ENCODE assay signal across 9 cellular contexts in genomic region chr20:36573798-36574277, GRCh38. TPM values are rescaled to one million over a fixed set of nuclear protein-coding genes. Genes with fewer than 3 reads are reported as not detected.
A peak's percentile ranks its signal among the peaks of the same experiment; 100 is the strongest.
DNase-seq lines count a peak whose midpoint lies in the region; ATAC-seq, FAIRE-seq and TF ChIP-seq lines count a peak whose summit lies in the region.
"Had no signal": no experiment of that assay in that cellular context is flagged by ENCODE, and none has a peak within 500 bp of the region (broad histone marks: within the 10 kb centered on the region; RNA-seq: fewer than 3 reads in every experiment).

No MANE protein-coding gene starts in this region.

- H3K27me3 ChIP-seq in PC-3 (ENCODE audit: low read length) (no peaks in the 10 kb centered on the region), GM12878 (replicated peaks in 1 of 2; ENCODE audit: control insufficient read depth in 2 of 2, insufficient read depth in 2 of 2, low read length in 1 of 2) (no peaks in the 10 kb centered on the region), smooth muscle cell (ENCODE audit: low read depth) (no peaks in the 10 kb centered on the region)

- RAD21 ChIA-PET in GM12878 (lab: Charles Lee; ENCODE audit: unreplicated experiment), result interaction anchor here (0.6 to 9.0 kb wide), 12 partner anchors 11 to 262 kb away, joined by 3 to 93 read pairs (median 5); partner anchors contain the start of genes DSN1, NDRG3 and RAB5IF

- SMC1A ChIA-PET in GM12878 (lab: Charles Lee; ENCODE audit: uncharacterized antibody, unreplicated experiment), result interaction anchor here (1.1 to 8.2 kb wide), 4 partner anchors 11 to 30 kb away, joined by 3 to 98 read pairs (median 43); partner anchors contain the start of gene RAB5IF

- H3K4me1 ChIP-seq in PC-3 (ENCODE audit: insufficient read depth, low read length), result peaks cover 17% of the 10 kb centered on the region
- peaks cover 5% of the 10 kb centered on the region for H3K4me1 ChIP-seq in GM12878 (ENCODE audit: control insufficient read depth, insufficient read depth, low read length)
- H3K4me1 ChIP-seq in smooth muscle cell (ENCODE audit: low read depth), result peaks cover 27% of the 10 kb centered on the region

- in situ Hi-C loops in GM12878 (cut with MboI), result no loop called here

- peaks cover 14 to 22% of the 10 kb centered on the region in 2 donors for H3K36me3 Mint-ChIP-seq in activated naive CD4-positive, alpha-beta T cell treated with anti-CD3 and anti-CD28 coated beads, Interleukin-2, amount 50 U/mL, for 72 hours

- FAIRE-seq in GM12878 (lab: Jason Lieb, UNC), result no peak
- FAIRE-seq: islet of Langerhans had no signal

- H3K9me3 ChIP-seq in PC-3 (ENCODE audit: low read length), result no peaks in the 10 kb centered on the region
- H3K9me3 ChIP-seq in GM12878 (replicated peaks; ENCODE audit: control insufficient read depth, insufficient read depth, low read length), result no peaks in the 10 kb centered on the region
- H3K9me3 ChIP-seq in iPS-18c (ENCODE audit: control insufficient read depth, insufficient read depth, low read length), result no peaks in the 10 kb centered on the region
- no peaks in the 10 kb centered on the region for H3K9me3 ChIP-seq in smooth muscle cell (replicated peaks; ENCODE audit: low read depth)

- no peaks in the 10 kb centered on the region for H3K9me2 ChIP-seq in PC-3 (replicated peaks; ENCODE audit: low read length)

- DNase-seq in activated naive CD4-positive, alpha-beta T cell treated with Interleukin-2 at 50 U/mL for 16 hours, result peak; percentile 41
- DNase-seq in activated naive CD4-positive, alpha-beta T cell treated with anti-CD3 and anti-CD28 coated beads, Interleukin-2, amount 50 U/mL, for 72 hours (ENCODE audit: low spot score in 2 of 2), result no peak
- DNase-seq in PC-3, result no peak
- no peak for DNase-seq in GM12878 (ENCODE audit: low read depth, low spot score)
- DNase-seq in smooth muscle cell (lab: John Stamatoyannopoulos, UW; ENCODE audit: unreplicated experiment), result peak; percentile 48
- no peak for DNase-seq in NCI-H2171 treated with DMSO at 0.1 percent for 48 hours (lab: John Stamatoyannopoulos, UW)
- no peak for DNase-seq in GF-D8 (lab: John Stamatoyannopoulos, UW)

- no peak for TF ChIP-seq RAD21 in GM12878 (IDR thresholded peaks at IDR 0.05; ENCODE audit: insufficient read depth, low read depth, low read length)

- H3K27ac ChIP-seq in PC-3 (ENCODE audit: low read length) (no peak overlapping the region; the same call in 1 of the 2 replicates), GM12878 (ENCODE audit: control insufficient read depth, insufficient read depth) (peak overlapping the region; percentile 96), smooth muscle cell (ENCODE audit: low read depth) (peak overlapping the region; percentile 92)

- POLR2A ChIA-PET in PC-3 (lab: Charles Lee; ENCODE audit: unreplicated experiment) (no interaction called here), GM12878 (lab: Charles Lee) (interaction anchor here (0.6 to 10.1 kb wide), 12 partner anchors 11 to 294 kb away, joined by 3 to 87 read pairs (median 7); partner anchors contain the start of gene RAB5IF)

- peak overlapping the region; percentile 84 for H3K9ac ChIP-seq in PC-3 (ENCODE audit: low read length)
- peak overlapping the region; percentile 97 for H3K9ac ChIP-seq in GM12878 (ENCODE audit: control insufficient read depth, insufficient read depth, low read length)
- peak overlapping the region; percentile 96 for H3K9ac ChIP-seq in smooth muscle cell (ENCODE audit: low read depth)

- BruUV-seq in PC-3 (replicated peaks; lab: Mats Ljungman, UMichigan) (no TSS peak), GM12878 (replicated peaks; lab: Mats Ljungman, UMichigan) (TSS peak; percentile 55)

- H2AFZ ChIP-seq in PC-3 (ENCODE audit: low read length) (peak overlapping the region; percentile 82), GM12878 (ENCODE audit: control insufficient read depth, low read depth, low read length) (no peak overlapping the region), smooth muscle cell (ENCODE audit: low read depth) (peak overlapping the region; percentile 65)

- H3K9me3 Mint-ChIP-seq in activated naive CD4-positive, alpha-beta T cell treated with anti-CD3 and anti-CD28 coated beads, Interleukin-2, amount 50 U/mL, for 72 hours, result no peaks in the 10 kb centered on the region

- H3F3A ChIP-seq in PC-3 (ENCODE audit: low read length, unreplicated experiment) (no peaks in the 10 kb centered on the region), smooth muscle cell (ENCODE audit: low read depth) (peaks cover 20% of the 10 kb centered on the region)

- peak; percentile 18; the same call in 1 of the 2 replicates for TF ChIP-seq POLR2A in GM12878 (IDR thresholded peaks at IDR 0.05; ENCODE audit: low read depth, low read length)

- peak overlapping the region in 1 of 2 donors; percentile 86 for H3K27ac Mint-ChIP-seq in activated naive CD4-positive, alpha-beta T cell treated with anti-CD3 and anti-CD28 coated beads, Interleukin-2, amount 50 U/mL, for 72 hours

- TF ChIP-seq CTCF in PC-3 (conservative IDR thresholded peaks at IDR 0.05; ENCODE audit: low read depth, low read length) (no peak), GM12878 (IDR thresholded peaks at IDR 0.05 in 2 of 3, conservative IDR thresholded peaks at IDR 0.05 in 1 of 3; ENCODE audit: control insufficient read depth in 2 of 3, extremely low read depth in 1 of 3, insufficient read depth in 1 of 3, low read depth in 3 of 3, low read length in 3 of 3) (no peak), smooth muscle cell (IDR thresholded peaks at IDR 0.05; ENCODE audit: borderline replicate concordance, insufficient read depth, poor library complexity, severe bottlenecking) (no peak)

- H4K20me1 ChIP-seq in PC-3 (ENCODE audit: low read length) (no peaks in the 10 kb centered on the region), GM12878 (ENCODE audit: control insufficient read depth, insufficient read depth) (peaks cover 8% of the 10 kb centered on the region; the same call in 1 of the 2 replicates), smooth muscle cell (ENCODE audit: low read depth) (peaks cover 39% of the 10 kb centered on the region)

- ATAC-seq in activated naive CD4-positive, alpha-beta T cell treated with anti-CD3 and anti-CD28 coated beads, Interleukin-2, amount 50 U/mL, for 72 hours, result no peak
- no peak; the same call in 1 of the 2 replicates for ATAC-seq in PC-3
- ATAC-seq in GM12878, result peak; percentile 4

- WGBS in GM12878 (ENCODE audit: insufficient coverage, insufficient replicate concordance, low lambda C conversion rate, missing lambda C conversion rate), result 0% methylated on average over 25 of the region's 42 CpGs
- 0% methylated on average over 23 of the region's 42 CpGs for WGBS in smooth muscle cell (ENCODE audit: low lambda C conversion rate)

- H3K4me2 ChIP-seq in PC-3 (ENCODE audit: low read length) (peak overlapping the region; percentile 98), GM12878 (ENCODE audit: control insufficient read depth, insufficient read depth) (peak overlapping the region; percentile 31; the same call in 1 of the 2 replicates), smooth muscle cell (peak overlapping the region; percentile 98)

- H3K4me3 ChIP-seq in PC-3 (ENCODE audit: low read length) (peak overlapping the region; percentile 87), GM12878 (peak overlapping the region; percentile 94), iPS-18c (ENCODE audit: insufficient read depth, low read depth, low read length) (peak overlapping the region; percentile 81), smooth muscle cell (peak overlapping the region; percentile 91)

- H3K79me2 ChIP-seq in PC-3 (ENCODE audit: low read length) (peaks cover 32% of the 10 kb centered on the region), GM12878 (ENCODE audit: control insufficient read depth, insufficient read depth, low read length) (peaks cover 50% of the 10 kb centered on the region), smooth muscle cell (ENCODE audit: low read depth) (peaks cover 45% of the 10 kb centered on the region)

- intact Hi-C loops in PC-3 (cut with micrococcal nuclease) (no loop called here), GM12878 (cut with micrococcal nuclease; ENCODE audit: unreplicated experiment) (loop anchor here (1.0 to 10.0 kb wide), 3 partner anchors 21 to 109 kb away; partner anchors contain the start of gene RAB5IF)

- peaks cover 2% of the 10 kb centered on the region; the same call in 1 of the 2 replicates for H3K36me3 ChIP-seq in PC-3 (ENCODE audit: low read depth, low read length)
- peaks cover 3 to 7% of the 10 kb centered on the region in 2 experiments; a peak in 3 of 4 replicates for H3K36me3 ChIP-seq in GM12878 (ENCODE audit: control insufficient read depth in 2 of 2, insufficient read depth in 2 of 2, low read length in 1 of 2)
- no peaks in the 10 kb centered on the region for H3K36me3 ChIP-seq in smooth muscle cell (ENCODE audit: low read depth)

- TF ChIP-seq EP300 in GM12878 (IDR thresholded peaks at IDR 0.05; ENCODE audit: borderline replicate concordance in 1 of 2, control insufficient read depth in 1 of 2, low read depth in 2 of 2, low read length in 2 of 2), result peak in 1 of 2 experiments; percentile 42; a peak in 1 of 4 replicates

- CTCF ChIA-PET in PC-3 (lab: Charles Lee) (no interaction called here), GM12878 (lab: Yijun Ruan, JAX) (interaction anchor here (1.0 to 9.0 kb wide), 4 partner anchors 16 to 293 kb away, joined by 3 to 94 read pairs (median 42); partner anchors contain the start of gene RAB5IF)

RNA-seq across cellular contexts. Expression of gene TGIF2, which starts 0.4 kb away (rescaled TPM):
- 10 to 100 TPM; 33.7 to 52.6 TPM for total RNA-seq in activated naive CD4-positive, alpha-beta T cell treated with anti-CD3 and anti-CD28 coated beads, Interleukin-2, amount 50 U/mL, for 72 hours
- total RNA-seq in PC-3 (2014; rRNA removed) (15.2 and 15.7 TPM in 2 replicates), GM12878 (2014; rRNA removed) (37.2 and 38.7 TPM in 2 replicates), GM12878 (2014; rRNA removed; fragmentation: Illumina TruSeq; extraction: Trizol) (24.9 and 27.3 TPM in 2 replicates), GM12878 (2021) (43.5 and 47.1 TPM in 2 replicates), smooth muscle cell (14.5 and 20.3 TPM in 2 replicates)
- 46.2 and 48.0 TPM in 2 replicates for total RNA-seq in GM12878 (2013; cell fraction: nucleolus; rRNA removed)
- polyA plus RNA-seq in GM12878 (2011; ENCODE audit: low read depth), result 8.9 TPM
- polyA plus RNA-seq in GM12878 (2011; rRNA removed) (31.1 and 36.1 TPM in 2 replicates), GM12878 (2014; fragmentation: Illumina TruSeq; extraction: Trizol) (40.6 and 51.9 TPM in 2 replicates), GM12878 (2014; fragmentation: Nextera tagmentation; extraction: Ambion mirVana) (10 to 100 TPM; 13.1 to 26.4 TPM), GM12878 (2014; rRNA removed) (37.7 and 40.4 TPM in 2 replicates), GM12878 (2016; fragmentation: Nextera tagmentation; extraction: Ambion mirVana) (10 to 100 TPM; 26.4 to 38.0 TPM), smooth muscle cell (18.1 and 21.5 TPM in 2 replicates)
- 42.5 and 47.7 TPM in 2 replicates for polyA plus RNA-seq in GM12878 (2011; cell fraction: cytosol; rRNA removed)
- polyA plus RNA-seq in GM12878 (2011; cell fraction: nucleus; rRNA removed), result 23.6 and 25.1 TPM in 2 replicates
- polyA plus RNA-seq in GM12878 (2012), result 15.7 and 21.9 TPM in 2 replicates
- 27.0 and 54.7 TPM in 2 replicates for polyA minus RNA-seq in GM12878 (2011; rRNA and poly(A)+ RNA removed)
- polyA minus RNA-seq in GM12878 (2011; cell fraction: cytosol; rRNA and poly(A)+ RNA removed), result 22.9 and 28.1 TPM in 2 replicates
- polyA minus RNA-seq in GM12878 (2011; cell fraction: nucleus; rRNA and poly(A)+ RNA removed), result 7.1 and 14.4 TPM in 2 replicates

RNA-seq across cellular contexts. Expression of gene RAB5IF, which starts 31.7 kb away (rescaled TPM):
- 100 to 1,000 TPM in 1 of 2 donors, 10 to 100 TPM in 1; 75.5 to 107 TPM for total RNA-seq in activated naive CD4-positive, alpha-beta T cell treated with anti-CD3 and anti-CD28 coated beads, Interleukin-2, amount 50 U/mL, for 72 hours
- total RNA-seq in PC-3 (2014; rRNA removed) (217 and 255 TPM in 2 replicates), GM12878 (2014; rRNA removed) (85.3 and 94.7 TPM in 2 replicates), GM12878 (2014; rRNA removed; fragmentation: Illumina TruSeq; extraction: Trizol) (79.8 and 82.5 TPM in 2 replicates), GM12878 (2021) (94.4 and 98.8 TPM in 2 replicates), smooth muscle cell (60.5 and 66.8 TPM in 2 replicates)
- total RNA-seq in GM12878 (2013; cell fraction: nucleolus; rRNA removed), result 15.9 and 18.4 TPM in 2 replicates
- polyA plus RNA-seq in GM12878 (2011; ENCODE audit: low read depth), result 94.3 TPM
- polyA plus RNA-seq in GM12878 (2011; rRNA removed) (140 and 147 TPM in 2 replicates), GM12878 (2014; fragmentation: Illumina TruSeq; extraction: Trizol) (83.1 and 88.7 TPM in 2 replicates), GM12878 (2014; fragmentation: Nextera tagmentation; extraction: Ambion mirVana) (10 to 100 TPM; 19.4 to 62.9 TPM), GM12878 (2014; rRNA removed) (114 and 119 TPM in 2 replicates), GM12878 (2016; fragmentation: Nextera tagmentation; extraction: Ambion mirVana) (100 to 1,000 TPM; 243 to 246 TPM), smooth muscle cell (108 and 139 TPM in 2 replicates)
- polyA plus RNA-seq in GM12878 (2011; cell fraction: cytosol; rRNA removed), result 117 and 123 TPM in 2 replicates
- 63.1 and 68.7 TPM in 2 replicates for polyA plus RNA-seq in GM12878 (2011; cell fraction: nucleus; rRNA removed)
- polyA plus RNA-seq in GM12878 (2012), result 53.8 and 69.0 TPM in 2 replicates
- 41.8 and 45.5 TPM in 2 replicates for polyA minus RNA-seq in GM12878 (2011; rRNA and poly(A)+ RNA removed)
- polyA minus RNA-seq in GM12878 (2011; cell fraction: cytosol; rRNA and poly(A)+ RNA removed), result 20.6 and 25.0 TPM in 2 replicates
- polyA minus RNA-seq in GM12878 (2011; cell fraction: nucleus; rRNA and poly(A)+ RNA removed), result 10.2 and 15.5 TPM in 2 replicates

RNA-seq across cellular contexts. Expression of gene MYL9, which starts 32.5 kb away (rescaled TPM):
- total RNA-seq in activated naive CD4-positive, alpha-beta T cell treated with anti-CD3 and anti-CD28 coated beads, Interleukin-2, amount 50 U/mL, for 72 hours, result under 1 TPM; 0.57 to 0.95 TPM
- total RNA-seq in PC-3 (2014; rRNA removed), result 10.8 and 12.0 TPM in 2 replicates
- 0.22 TPM in 1 of 2 replicates, not detected in the other for total RNA-seq in GM12878 (2013; cell fraction: nucleolus; rRNA removed)
- total RNA-seq in GM12878 (2014; rRNA removed), result 0.11 and 0.28 TPM in 2 replicates
- total RNA-seq in GM12878 (2014; rRNA removed; fragmentation: Illumina TruSeq; extraction: Trizol), result 0.37 and 0.54 TPM in 2 replicates
- total RNA-seq in GM12878 (2021), result 1.6 and 1.7 TPM in 2 replicates
- 0.88 TPM for polyA plus RNA-seq in GM12878 (2011; ENCODE audit: low read depth)
- polyA plus RNA-seq in GM12878 (2011; rRNA removed), result not detected in 2 replicates
- 0.03 TPM in 2 replicates for polyA plus RNA-seq in GM12878 (2011; cell fraction: cytosol; rRNA removed)
- polyA plus RNA-seq in GM12878 (2011; cell fraction: nucleus; rRNA removed), result not detected in 2 replicates
- polyA plus RNA-seq in GM12878 (2012), result 2.5 and 2.7 TPM in 2 replicates
- polyA plus RNA-seq in GM12878 (2014; fragmentation: Illumina TruSeq; extraction: Trizol), result 0.66 TPM in 1 of 2 replicates, not detected in the other
- not detected for polyA plus RNA-seq in GM12878 (2014; fragmentation: Nextera tagmentation; extraction: Ambion mirVana)
- polyA plus RNA-seq in GM12878 (2014; rRNA removed), result 0.56 and 0.64 TPM in 2 replicates
- under 1 TPM; 0.62 to 0.63 TPM for polyA plus RNA-seq in GM12878 (2016; fragmentation: Nextera tagmentation; extraction: Ambion mirVana)
- not detected in 2 replicates for polyA minus RNA-seq in GM12878 (2011; rRNA and poly(A)+ RNA removed)
- not detected in 2 replicates for polyA minus RNA-seq in GM12878 (2011; cell fraction: cytosol; rRNA and poly(A)+ RNA removed)
- polyA minus RNA-seq in GM12878 (2011; cell fraction: nucleus; rRNA and poly(A)+ RNA removed), result not detected in 2 replicates
- 185 and 198 TPM in 2 replicates for total RNA-seq in smooth muscle cell
- polyA plus RNA-seq in smooth muscle cell, result 993 and 1,109 TPM in 2 replicates

Comparison
In these comparisons a context has a peak if more than half of its experiments do, and no peak if none do; other contexts are left out.
1. DNase-seq: peak in activated naive CD4-positive, alpha-beta T cell treated with Interleukin-2 at 50 U/mL for 16 hours (single experiment) and smooth muscle cell (single experiment); none in activated naive CD4-positive, alpha-beta T cell treated with anti-CD3 and anti-CD28 coated beads, Interleukin-2, amount 50 U/mL, for 72 hours (0 of 2), PC-3 (single experiment), GM12878 (single experiment), NCI-H2171 treated with DMSO at 0.1 percent for 48 hours (single experiment) and GF-D8 (single experiment).
2. H3K4me2 ChIP-seq: peak in every context shown above with its lines; median percentile 98 in PC-3; 98 in smooth muscle cell; 31 in GM12878.
3. RNA of gene MYL9, which starts 32.5 kb away (total RNA-seq): 185 to 198 TPM in smooth muscle cell; 10.8 to 12.0 TPM in PC-3, 0.57 to 0.95 TPM in activated naive CD4-positive, alpha-beta T cell treated with anti-CD3 and anti-CD28 coated beads, Interleukin-2, amount 50 U/mL, for 72 hours and 0.11 to 1.7 TPM in GM12878; every median in the first group is over 10 times any median in the second.
4. Peak in every context shown above with its lines, with median percentiles within 50 percentile points of each other: H3K4me3 ChIP-seq and H3K9ac ChIP-seq.